Comparison of ENCODE assay signal across 12 cellular contexts in genomic region chr4:1344696-1345095, GRCh38. TPM values are rescaled to one million over a fixed set of nuclear protein-coding genes. Genes with fewer than 3 reads are reported as not detected.
DNase-seq lines count a peak whose midpoint lies in the region; ATAC-seq and TF ChIP-seq lines count a peak whose summit lies in the region.
"Had no signal": no experiment of that assay in that cellular context is flagged by ENCODE, and none has a peak within 500 bp of the region (broad histone marks: within the 10 kb centered on the region; RNA-seq: fewer than 3 reads in every experiment).

No MANE protein-coding gene starts in this region.

- CTCF ChIA-PET in activated B cell treated with CpG ODN at 0.5 μM for 24 hours (lab: Charles Lee), result no interaction called here

- ATAC-seq in activated B cell treated with CpG ODN at 0.5 μM for 24 hours (ENCODE audit: low read depth) (no peak), GM18868 (IDR thresholded peaks at IDR 0.05; ENCODE audit: unreplicated experiment) (no peak)
- ATAC-seq in stimulated activated effector memory CD8-positive, alpha-beta T cell treated with anti-CD3 and anti-CD28 coated beads, Interleukin-12 subunit alpha, Interleukin-12 subunit beta, amount 100 ng/mL, for 72 hours, result no peak
- ATAC-seq: K562 had no signal

- H3K27ac Mint-ChIP-seq in activated T-cell treated with anti-CD3 and anti-CD28 coated beads, Interleukin-2, amount 50 U/mL, for 24 hours, result peak overlapping the region; percentile 62
- peak overlapping the region; percentile 39 for H3K27ac Mint-ChIP-seq in activated B cell treated with CpG ODN at 0.5 μM for 24 hours
- H3K27ac Mint-ChIP-seq in glutamatergic neuron (ENCODE audit: unreplicated experiment), result peak overlapping the region; percentile 35
- H3K27ac Mint-ChIP-seq in stimulated activated effector memory CD8-positive, alpha-beta T cell treated with anti-CD3 and anti-CD28 coated beads, Interleukin-12 subunit alpha, Interleukin-12 subunit beta, amount 100 ng/mL, for 72 hours, result peak overlapping the region; percentile 52

- intact Hi-C loops in activated B cell treated with CpG ODN at 0.5 μM for 24 hours (cut with micrococcal nuclease), result loop anchor here (5.0 to 10.0 kb wide), 5 partner anchors 37 to 870 kb away; partner anchors contain the start of genes GAK, NELFA, PIGG and TMEM175

- peaks cover 46% of the 10 kb centered on the region for H3K36me3 Mint-ChIP-seq in activated T-cell treated with anti-CD3 and anti-CD28 coated beads, Interleukin-2, amount 50 U/mL, for 24 hours (ENCODE audit: low read depth)
- peaks cover 22% of the 10 kb centered on the region for H3K36me3 Mint-ChIP-seq in activated B cell treated with CpG ODN at 0.5 μM for 24 hours (ENCODE audit: low read depth)
- H3K36me3 Mint-ChIP-seq in glutamatergic neuron (ENCODE audit: unreplicated experiment), result peaks cover 8% of the 10 kb centered on the region
- H3K36me3 Mint-ChIP-seq in stimulated activated effector memory CD8-positive, alpha-beta T cell treated with anti-CD3 and anti-CD28 coated beads, Interleukin-12 subunit alpha, Interleukin-12 subunit beta, amount 100 ng/mL, for 72 hours, result peaks cover 35% of the 10 kb centered on the region

- DNase-seq in activated T-cell treated with anti-CD3 and anti-CD28 coated beads, Interleukin-2, amount 50 U/mL, for 24 hours, result no peak
- no peak for DNase-seq in activated T-cell treated with anti-CD3 and anti-CD28 coated beads, Interleukin-2, amount 50 U/mL, for 48 hours
- DNase-seq in activated B cell treated with CpG ODN at 0.5 μM for 24 hours, result no peak
- DNase-seq in glutamatergic neuron, result no peak
- no peak for DNase-seq in stimulated activated effector memory CD8-positive, alpha-beta T cell treated with anti-CD3 and anti-CD28 coated beads, Interleukin-12 subunit alpha, Interleukin-12 subunit beta, amount 100 ng/mL, for 72 hours (ENCODE audit: low spot score in 2 of 2)
- no peak for DNase-seq in AG08396 (ENCODE audit: low spot score)
- no peak for DNase-seq in germinal center (ENCODE audit: low spot score)
- DNase-seq: activated CD8-positive, alpha-beta memory T cell treated with anti-CD3 and anti-CD28 coated beads for 24 hours; GOT3; NCI-H2227 treated with DMSO at 0.1 percent for 48 hours had no signal

- POLR2A ChIA-PET in activated B cell treated with CpG ODN at 0.5 μM for 24 hours (lab: Charles Lee), result no interaction called here

- peak overlapping the region; percentile 85 for H3K4me3 Mint-ChIP-seq in activated T-cell treated with anti-CD3 and anti-CD28 coated beads, Interleukin-2, amount 50 U/mL, for 24 hours
- peak overlapping the region; percentile 71 for H3K4me3 Mint-ChIP-seq in activated B cell treated with CpG ODN at 0.5 μM for 24 hours
- H3K4me3 Mint-ChIP-seq in glutamatergic neuron (ENCODE audit: unreplicated experiment), result peak overlapping the region; percentile 91
- H3K4me3 Mint-ChIP-seq in stimulated activated effector memory CD8-positive, alpha-beta T cell treated with anti-CD3 and anti-CD28 coated beads, Interleukin-12 subunit alpha, Interleukin-12 subunit beta, amount 100 ng/mL, for 72 hours, result peak overlapping the region; percentile 87

- H3K4me1 Mint-ChIP-seq in activated T-cell treated with anti-CD3 and anti-CD28 coated beads, Interleukin-2, amount 50 U/mL, for 24 hours (ENCODE audit: low read depth), result peaks cover 47% of the 10 kb centered on the region
- H3K4me1 Mint-ChIP-seq in activated B cell treated with CpG ODN at 0.5 μM for 24 hours (peaks cover 28% of the 10 kb centered on the region), glutamatergic neuron (ENCODE audit: low read depth, unreplicated experiment) (peaks cover 16% of the 10 kb centered on the region)
- peaks cover 32% of the 10 kb centered on the region for H3K4me1 Mint-ChIP-seq in stimulated activated effector memory CD8-positive, alpha-beta T cell treated with anti-CD3 and anti-CD28 coated beads, Interleukin-12 subunit alpha, Interleukin-12 subunit beta, amount 100 ng/mL, for 72 hours

- H3K27me3 Mint-ChIP-seq in activated T-cell treated with anti-CD3 and anti-CD28 coated beads, Interleukin-2, amount 50 U/mL, for 24 hours, result no peaks in the 10 kb centered on the region
- no peaks in the 10 kb centered on the region for H3K27me3 Mint-ChIP-seq in activated B cell treated with CpG ODN at 0.5 μM for 24 hours
- peaks cover 12% of the 10 kb centered on the region for H3K27me3 Mint-ChIP-seq in glutamatergic neuron (ENCODE audit: unreplicated experiment)

- no peaks in the 10 kb centered on the region for H3K9me3 Mint-ChIP-seq in activated T-cell treated with anti-CD3 and anti-CD28 coated beads, Interleukin-2, amount 50 U/mL, for 24 hours
- H3K9me3 Mint-ChIP-seq in activated B cell treated with CpG ODN at 0.5 μM for 24 hours (no peaks in the 10 kb centered on the region), glutamatergic neuron (ENCODE audit: unreplicated experiment) (peaks cover 6% of the 10 kb centered on the region)
- no peaks in the 10 kb centered on the region for H3K9me3 Mint-ChIP-seq in stimulated activated effector memory CD8-positive, alpha-beta T cell treated with anti-CD3 and anti-CD28 coated beads, Interleukin-12 subunit alpha, Interleukin-12 subunit beta, amount 100 ng/mL, for 72 hours

- no peak for TF ChIP-seq CTCF in activated B cell treated with CpG ODN at 0.5 μM for 24 hours (IDR thresholded peaks at IDR 0.05)
- TF ChIP-seq CTCF in glutamatergic neuron (IDR thresholded peaks at IDR 0.05; ENCODE audit: partially characterized antibody, unreplicated experiment), result no peak

RNA-seq across cellular contexts. Expression of gene UVSSA, which starts 2.3 kb away (rescaled TPM):
- total RNA-seq in activated B cell treated with CpG ODN at 0.5 μM for 24 hours, result 31.7 and 35.2 TPM in 2 replicates
- total RNA-seq in glutamatergic neuron (ENCODE audit: unreplicated experiment), result 33.9 TPM

RNA-seq across cellular contexts. Expression of gene MAEA, which starts 55.0 kb away (rescaled TPM):
- 67.3 and 73.7 TPM in 2 replicates for total RNA-seq in activated B cell treated with CpG ODN at 0.5 μM for 24 hours
- 77.2 TPM for total RNA-seq in glutamatergic neuron (ENCODE audit: unreplicated experiment)
